ENCODE assay signal across 1 cellular context in genomic region chr1:231242516-231243198, GRCh38.
TF ChIP-seq lines count a peak whose summit lies in the region.

No MANE protein-coding gene starts in this region.

TF ChIP-seq in WTC11, 78 proteins besides CTCF, POLR2A, EP300 and RAD21 (continued from another document):
- TF ChIP-seq ARID4B (CRISPR knock-in tag; IDR thresholded peaks at IDR 0.05; ENCODE audit: borderline replicate concordance) (no peak), E2F4 (CRISPR knock-in tag; IDR thresholded peaks at IDR 0.05; ENCODE audit: borderline replicate concordance, low read depth) (no peak)
